8 cellular contexts compared by ENCODE assay signal in the genomic region with DNA sequence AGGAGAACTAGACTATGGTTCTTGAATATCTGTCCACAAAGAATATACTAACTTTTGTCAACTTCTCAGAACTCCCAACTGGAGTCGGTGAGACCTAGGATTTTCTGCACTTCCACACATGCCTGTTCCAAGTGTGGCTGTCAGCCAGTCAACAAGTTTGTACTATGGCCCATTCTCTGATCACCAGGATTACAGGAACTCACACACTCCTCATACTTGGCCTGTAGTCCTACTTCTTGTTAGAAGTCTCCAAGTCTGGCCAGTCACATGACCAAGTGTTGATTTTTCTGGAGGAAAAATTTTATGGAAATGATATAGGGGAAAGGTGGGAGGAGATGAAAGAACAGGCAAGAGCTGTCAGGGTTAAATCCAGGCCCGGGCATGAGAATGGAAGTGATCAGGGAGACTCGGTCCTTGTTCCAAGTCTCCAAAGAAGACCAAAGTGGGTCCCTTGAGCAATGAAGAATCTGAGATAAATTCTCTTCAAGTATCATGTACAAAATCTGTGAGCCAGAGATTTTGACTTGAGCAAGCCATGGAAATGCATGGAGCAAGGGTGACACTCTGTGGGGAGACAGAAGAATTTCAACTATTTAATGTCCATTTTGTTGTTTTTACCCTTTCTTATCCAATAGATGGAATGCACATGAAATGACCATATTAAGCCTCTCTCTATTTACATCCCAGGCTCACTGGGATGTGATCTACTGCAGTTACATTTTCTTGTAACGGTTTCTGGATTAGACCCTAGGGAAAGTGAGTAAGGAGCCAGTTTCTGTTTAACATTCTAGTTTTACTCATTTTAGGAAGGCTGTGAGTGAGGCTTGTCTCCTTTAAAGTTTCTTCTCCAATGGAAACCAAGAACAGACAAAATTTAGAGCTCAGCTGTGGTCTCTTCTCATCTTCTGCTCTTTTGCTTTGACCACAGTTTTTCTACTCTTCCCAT.
DNase-seq lines count a peak whose midpoint lies in the region; ATAC-seq and TF ChIP-seq lines count a peak whose summit lies in the region.

No MANE protein-coding gene starts in this region.

- no peaks in the 10 kb centered on the region for H3K9me3 ChIP-seq in gastrocnemius medialis

- intact Hi-C loops in gastrocnemius medialis (cut with DNase I; ENCODE audit: low total_unique reads): loop anchor here (1.0 to 10.0 kb wide), 2 partner anchors 283 to 1689 kb away; no protein-coding TSS in a partner anchor

- peak; percentile 48 for TF ChIP-seq RAD21 in Ishikawa (IDR thresholded peaks at IDR 0.05; ENCODE audit: low read depth)

- H3K27me3 ChIP-seq in gastrocnemius medialis: no peaks in the 10 kb centered on the region

- H3K4me3 Mint-ChIP-seq in glutamatergic neuron (ENCODE audit: unreplicated experiment): no peak overlapping the region

- no peaks in the 10 kb centered on the region for H3K36me3 ChIP-seq in gastrocnemius medialis

- no peak overlapping the region for H3K4me3 ChIP-seq in gastrocnemius medialis

- peak; percentile 81 for TF ChIP-seq CTCF in C4-2B (conservative IDR thresholded peaks at IDR 0.05)
- no peak; the same call in 1 of the 2 replicates for TF ChIP-seq CTCF in RWPE1 (conservative IDR thresholded peaks at IDR 0.05; ENCODE audit: low read depth)
- TF ChIP-seq CTCF in glutamatergic neuron (IDR thresholded peaks at IDR 0.05; ENCODE audit: partially characterized antibody, unreplicated experiment): peak; percentile 55
- TF ChIP-seq CTCF in gastrocnemius medialis (IDR thresholded peaks at IDR 0.05 in 4 of 5, conservative IDR thresholded peaks at IDR 0.05 in 1 of 5): peak; percentile 58 to 77 (median 67)

- H3K4me1 Mint-ChIP-seq in glutamatergic neuron (ENCODE audit: low read depth, unreplicated experiment): peaks cover 21% of the 10 kb centered on the region

- no peak for TF ChIP-seq EP300 in Ishikawa (IDR thresholded peaks at IDR 0.05; ENCODE audit: borderline replicate concordance)

- H3K9me3 Mint-ChIP-seq in glutamatergic neuron (ENCODE audit: unreplicated experiment): peaks cover 3% of the 10 kb centered on the region

- no peak overlapping the region for H3K27ac Mint-ChIP-seq in glutamatergic neuron (ENCODE audit: unreplicated experiment)

- no peaks in the 10 kb centered on the region for H3K27me3 Mint-ChIP-seq in glutamatergic neuron (ENCODE audit: unreplicated experiment)

- no peaks in the 10 kb centered on the region for H3K4me1 ChIP-seq in gastrocnemius medialis

- H3K27ac ChIP-seq in C4-2B (no peak overlapping the region), RWPE1 (no peak overlapping the region), gastrocnemius medialis (no peak overlapping the region)

- DNase-seq in RWPE1 (ENCODE audit: low spot score) (peak; percentile 30), glutamatergic neuron (peak; percentile 59), gastrocnemius medialis (no peak), NCI-H1436 treated with DMSO at 0.1 percent for 48 hours (lab: John Stamatoyannopoulos, UW) (no peak)

- CTCF ChIA-PET in RWPE1 (lab: Yijun Ruan, JAX): interaction anchor here (0.6 kb wide), 1 partner anchor 513 kb away, joined by 5 read pairs; no protein-coding TSS in a partner anchor

- in situ Hi-C loops in gastrocnemius medialis (cut with MboI; ENCODE audit: low sequenced_read_pairs in 4 of 4): loop anchor here in 3 of 4 donors (10.0 to 25.0 kb wide), 3 partner anchors 289 to 469 kb away; no protein-coding TSS in a partner anchor

- ATAC-seq in gastrocnemius medialis (peak; percentile 56 to 57), GM21423 (IDR thresholded peaks at IDR 0.05; ENCODE audit: unreplicated experiment) (no peak), GM18511 (IDR thresholded peaks at IDR 0.05; ENCODE audit: unreplicated experiment) (no peak)

- no peak for TF ChIP-seq POLR2A in gastrocnemius medialis (IDR thresholded peaks at IDR 0.05)

- no peaks in the 10 kb centered on the region for H3K36me3 Mint-ChIP-seq in glutamatergic neuron (ENCODE audit: unreplicated experiment)

- POLR2A ChIA-PET in RWPE1 (lab: Yijun Ruan, JAX; ENCODE audit: low non-redundant PET): no interaction called here

TF ChIP-seq in Ishikawa, 13 proteins besides CTCF, POLR2A, EP300 and RAD21:
- TF ChIP-seq ZBTB7A (IDR thresholded peaks at IDR 0.05; ENCODE audit: low read depth) (no peak), TAF1 (IDR thresholded peaks at IDR 0.05; ENCODE audit: low read depth) (no peak), TEAD4 (IDR thresholded peaks at IDR 0.05) (no peak), EGR1 (IDR thresholded peaks at IDR 0.05) (no peak), YY1 (IDR thresholded peaks at IDR 0.05; ENCODE audit: low read depth) (no peak), NFIC (IDR thresholded peaks at IDR 0.05) (no peak), CEBPB (IDR thresholded peaks at IDR 0.05) (no peak), TCF12 (IDR thresholded peaks at IDR 0.05; ENCODE audit: low read depth) (no peak), FOXM1 (IDR thresholded peaks at IDR 0.05; ENCODE audit: borderline replicate concordance, low read depth) (no peak), CREB1 (IDR thresholded peaks at IDR 0.05; ENCODE audit: low read depth) (no peak)
- TF ChIP-seq, protein P1, sequence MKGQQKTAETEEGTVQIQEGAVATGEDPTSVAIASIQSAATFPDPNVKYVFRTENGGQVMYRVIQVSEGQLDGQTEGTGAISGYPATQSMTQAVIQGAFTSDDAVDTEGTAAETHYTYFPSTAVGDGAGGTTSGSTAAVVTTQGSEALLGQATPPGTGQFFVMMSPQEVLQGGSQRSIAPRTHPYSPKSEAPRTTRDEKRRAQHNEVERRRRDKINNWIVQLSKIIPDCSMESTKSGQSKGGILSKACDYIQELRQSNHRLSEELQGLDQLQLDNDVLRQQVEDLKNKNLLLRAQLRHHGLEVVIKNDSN (IDR thresholded peaks at IDR 0.05): no peak
- TF ChIP-seq, protein P2, sequence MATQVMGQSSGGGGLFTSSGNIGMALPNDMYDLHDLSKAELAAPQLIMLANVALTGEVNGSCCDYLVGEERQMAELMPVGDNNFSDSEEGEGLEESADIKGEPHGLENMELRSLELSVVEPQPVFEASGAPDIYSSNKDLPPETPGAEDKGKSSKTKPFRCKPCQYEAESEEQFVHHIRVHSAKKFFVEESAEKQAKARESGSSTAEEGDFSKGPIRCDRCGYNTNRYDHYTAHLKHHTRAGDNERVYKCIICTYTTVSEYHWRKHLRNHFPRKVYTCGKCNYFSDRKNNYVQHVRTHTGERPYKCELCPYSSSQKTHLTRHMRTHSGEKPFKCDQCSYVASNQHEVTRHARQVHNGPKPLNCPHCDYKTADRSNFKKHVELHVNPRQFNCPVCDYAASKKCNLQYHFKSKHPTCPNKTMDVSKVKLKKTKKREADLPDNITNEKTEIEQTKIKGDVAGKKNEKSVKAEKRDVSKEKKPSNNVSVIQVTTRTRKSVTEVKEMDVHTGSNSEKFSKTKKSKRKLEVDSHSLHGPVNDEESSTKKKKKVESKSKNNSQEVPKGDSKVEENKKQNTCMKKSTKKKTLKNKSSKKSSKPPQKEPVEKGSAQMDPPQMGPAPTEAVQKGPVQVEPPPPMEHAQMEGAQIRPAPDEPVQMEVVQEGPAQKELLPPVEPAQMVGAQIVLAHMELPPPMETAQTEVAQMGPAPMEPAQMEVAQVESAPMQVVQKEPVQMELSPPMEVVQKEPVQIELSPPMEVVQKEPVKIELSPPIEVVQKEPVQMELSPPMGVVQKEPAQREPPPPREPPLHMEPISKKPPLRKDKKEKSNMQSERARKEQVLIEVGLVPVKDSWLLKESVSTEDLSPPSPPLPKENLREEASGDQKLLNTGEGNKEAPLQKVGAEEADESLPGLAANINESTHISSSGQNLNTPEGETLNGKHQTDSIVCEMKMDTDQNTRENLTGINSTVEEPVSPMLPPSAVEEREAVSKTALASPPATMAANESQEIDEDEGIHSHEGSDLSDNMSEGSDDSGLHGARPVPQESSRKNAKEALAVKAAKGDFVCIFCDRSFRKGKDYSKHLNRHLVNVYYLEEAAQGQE (IDR thresholded peaks at IDR 0.05; ENCODE audit: low read depth): no peak
- TF ChIP-seq, protein P3, sequence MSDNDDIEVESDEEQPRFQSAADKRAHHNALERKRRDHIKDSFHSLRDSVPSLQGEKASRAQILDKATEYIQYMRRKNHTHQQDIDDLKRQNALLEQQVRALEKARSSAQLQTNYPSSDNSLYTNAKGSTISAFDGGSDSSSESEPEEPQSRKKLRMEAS (IDR thresholded peaks at IDR 0.05): no peak

Comparison
In these comparisons a context has a peak if more than half of its experiments do, and no peak if none do; other contexts are left out.
1. DNase-seq: peak in RWPE1 (single experiment) and glutamatergic neuron (single experiment); none in gastrocnemius medialis (0 of 2) and NCI-H1436 treated with DMSO at 0.1 percent for 48 hours (single experiment).
2. ATAC-seq: peak in gastrocnemius medialis (2 of 2); none in GM21423 (single experiment) and GM18511 (single experiment).